In genomic region chr19:46714523-46715106, GRCh38 we compare ENCODE assay signal across 8 cellular contexts. TPM values are rescaled to one million over a fixed set of nuclear protein-coding genes. Genes with fewer than 3 reads are reported as not detected.
DNase-seq lines count a peak whose midpoint lies in the region; TF ChIP-seq lines count a peak whose summit lies in the region.

No MANE protein-coding gene starts in this region.

- TF ChIP-seq CTCF in cardiac fibroblast (IDR thresholded peaks at IDR 0.05; ENCODE audit: low read depth, low read length): no peak

- 21 to 27% methylated on average over 2 to 5 of the region's 8 CpGs for WGBS in mesodermal cell (ENCODE audit: insufficient coverage in 2 of 2), 2 experiments
- 8% methylated on average over 8 of the region's 8 CpGs for WGBS in thymus

- H3K27me3 ChIP-seq in SJCRH30 (no peaks in the 10 kb centered on the region), thymus (ENCODE audit: control insufficient read depth, insufficient read depth) (no peaks in the 10 kb centered on the region)

- H3K9me3 ChIP-seq in SJCRH30 (replicated peaks) (no peaks in the 10 kb centered on the region), mesodermal cell (ENCODE audit: control insufficient read depth, low read length) (no peaks in the 10 kb centered on the region), thymus (ENCODE audit: control insufficient read depth) (no peaks in the 10 kb centered on the region)

- H3K4me1 ChIP-seq in SJCRH30 (no peaks in the 10 kb centered on the region), mesodermal cell (ENCODE audit: control insufficient read depth, insufficient read depth, low read length, poor library complexity, severe bottlenecking) (peaks cover 11% of the 10 kb centered on the region), thymus (ENCODE audit: control insufficient read depth, insufficient read depth, low read length) (peaks cover 20% of the 10 kb centered on the region)

- H3K36me3 ChIP-seq in SJCRH30 (no peaks in the 10 kb centered on the region), mesodermal cell (ENCODE audit: control insufficient read depth, insufficient read depth, low read length) (peaks cover 33% of the 10 kb centered on the region), thymus (ENCODE audit: control insufficient read depth, insufficient read depth) (peaks cover 29% of the 10 kb centered on the region)

- H3K4me3 ChIP-seq in SJCRH30 (peak overlapping the region; percentile 30), cardiac fibroblast (replicated peaks in 1 of 2; ENCODE audit: low read depth in 2 of 2, low read length in 2 of 2) (peak overlapping the region; percentile 69 to 75), mesodermal cell (ENCODE audit: extremely low read depth, insufficient read depth, low read length, poor library complexity, severe bottlenecking) (peak overlapping the region; percentile 90), thymus (ENCODE audit: low read length) (peak overlapping the region; percentile 96)

- DNase-seq in GM19238 (ENCODE audit: insufficient read length, low spot score) (peak; percentile 90), SJCRH30 (no peak), cardiac fibroblast (ENCODE audit: low read depth in 2 of 2) (no peak), HUDEP-2 (lab: John Stamatoyannopoulos, UW; ENCODE audit: unreplicated experiment in 76 of 76) (no peak), UCSD-AML1 (lab: John Stamatoyannopoulos, UW; ENCODE audit: unreplicated experiment) (no peak), Ammon's horn (ENCODE audit: low spot score) (no peak)

- H3K27ac ChIP-seq in SJCRH30 (no peak overlapping the region), mesodermal cell (ENCODE audit: low read depth, low read length, severe bottlenecking) (peak overlapping the region; percentile 67), thymus (ENCODE audit: low read depth) (peak overlapping the region; percentile 96)

RNA-seq across cellular contexts. Expression of gene PRKD2, which starts 2.3 kb away (rescaled TPM):
- 7.7 and 7.8 TPM in 2 replicates for total RNA-seq in SJCRH30 (2014; rRNA removed; shearing (Covaris generic))
- polyA plus RNA-seq in mesodermal cell (2013, experiment 1 of 2): 39.7 TPM
- polyA plus RNA-seq in mesodermal cell (2013, experiment 2 of 2): 34.2 TPM
- polyA plus RNA-seq in thymus: 109 TPM

RNA-seq across cellular contexts. Expression of gene FKRP, which starts 31.2 kb away (rescaled TPM):
- total RNA-seq in SJCRH30 (2014; rRNA removed; shearing (Covaris generic)): 15.6 and 17.8 TPM in 2 replicates
- 21.2 TPM for polyA plus RNA-seq in mesodermal cell (2013, experiment 1 of 2)
- 16.9 TPM for polyA plus RNA-seq in mesodermal cell (2013, experiment 2 of 2)
- polyA plus RNA-seq in thymus: 13.5 TPM

RNA-seq across cellular contexts. Expression of gene STRN4, which starts 31.6 kb away (rescaled TPM):
- 75.3 and 80.6 TPM in 2 replicates for total RNA-seq in SJCRH30 (2014; rRNA removed; shearing (Covaris generic))
- 82.5 TPM for polyA plus RNA-seq in mesodermal cell (2013, experiment 1 of 2)
- polyA plus RNA-seq in mesodermal cell (2013, experiment 2 of 2): 68.6 TPM
- 38.7 TPM for polyA plus RNA-seq in thymus

RNA-seq across cellular contexts. Expression of gene DACT3, which starts 53.6 kb away (rescaled TPM):
- 2.6 and 2.7 TPM in 2 replicates for total RNA-seq in SJCRH30 (2014; rRNA removed; shearing (Covaris generic))
- polyA plus RNA-seq in mesodermal cell (2013, experiment 1 of 2): 45.0 TPM
- 42.6 TPM for polyA plus RNA-seq in mesodermal cell (2013, experiment 2 of 2)
- polyA plus RNA-seq in thymus: 3.4 TPM

Comparison
In these comparisons a context has a peak if more than half of its experiments do, and no peak if none do; other contexts are left out.
1. H3K4me3 ChIP-seq: peak in every context shown above with its lines; median percentile 96 in thymus; 90 in mesodermal cell; 72 in cardiac fibroblast; 30 in SJCRH30.